ENCODE assay signal across 8 cellular contexts in genomic region chr19:40424637-40425449, GRCh38. TPM values are rescaled to one million over a fixed set of nuclear protein-coding genes. Genes with fewer than 3 reads are reported as not detected.
DNase-seq lines count a peak whose midpoint lies in the region; ATAC-seq lines count a peak whose summit lies in the region.

No MANE protein-coding gene starts in this region.

- H3K27ac Mint-ChIP-seq in activated naive CD8-positive, alpha-beta T cell = peak overlapping the region; percentile 98

- no peaks in the 10 kb centered on the region for H3K9me3 ChIP-seq in BLaER1
- H3K9me3 ChIP-seq in iPS DF 6.9 (ENCODE audit: control insufficient read depth, insufficient read depth, low read length) = no peaks in the 10 kb centered on the region
- H3K9me3 ChIP-seq in skeletal muscle satellite cell (replicated peaks; ENCODE audit: low read length) = no peaks in the 10 kb centered on the region

- H3K27me3 ChIP-seq in BLaER1 = no peaks in the 10 kb centered on the region
- no peaks in the 10 kb centered on the region for H3K27me3 ChIP-seq in iPS DF 6.9 (ENCODE audit: control insufficient read depth, insufficient read depth, low read length)
- no peaks in the 10 kb centered on the region for H3K27me3 ChIP-seq in skeletal muscle satellite cell (ENCODE audit: control insufficient read depth, insufficient read depth, low read length)

- no peaks in the 10 kb centered on the region for H4K20me1 ChIP-seq in BLaER1

- H3K9ac ChIP-seq in BLaER1 (peak overlapping the region; percentile 91), skeletal muscle satellite cell (ENCODE audit: low read depth, low read length) (peak overlapping the region; percentile 98)

- WGBS in iPS DF 6.9 (ENCODE audit: insufficient coverage, insufficient read length) = no CpG with 5 or more reads among the region's 28 CpGs

- peak overlapping the region; percentile 92 for H3K4me3 ChIP-seq in BLaER1
- H3K4me3 ChIP-seq in iPS DF 6.9 (ENCODE audit: low read length) = peak overlapping the region; percentile 75; the same call in 1 of the 2 replicates
- peak overlapping the region; percentile 91 for H3K4me3 ChIP-seq in skeletal muscle satellite cell (ENCODE audit: low read length)

- peak overlapping the region; percentile 99 for H3K4me3 Mint-ChIP-seq in activated naive CD8-positive, alpha-beta T cell

- DNase-seq in iPS DF 6.9 (ENCODE audit: low read depth, low spot score) = no peak
- DNase-seq in activated CD8-positive, alpha-beta memory T cell treated with anti-CD3 and anti-CD28 coated beads, Interleukin-2, amount 50 U/mL, for 4 hours = no peak
- DNase-seq in mucosa of gallbladder (ENCODE audit: low spot score) = no peak

- ATAC-seq in HG03066 (IDR thresholded peaks at IDR 0.05; ENCODE audit: low read depth, unreplicated experiment) = peak; percentile 10
- ATAC-seq in HG02938 (IDR thresholded peaks at IDR 0.05; ENCODE audit: unreplicated experiment) = no peak

- peaks cover 45% of the 10 kb centered on the region for H3K4me1 ChIP-seq in BLaER1
- no peaks in the 10 kb centered on the region for H3K4me1 ChIP-seq in iPS DF 6.9 (ENCODE audit: control insufficient read depth, insufficient read depth, low read length)
- peaks cover 27% of the 10 kb centered on the region for H3K4me1 ChIP-seq in skeletal muscle satellite cell (ENCODE audit: control insufficient read depth, insufficient read depth, low read length)

- H3K9me3 Mint-ChIP-seq in activated naive CD8-positive, alpha-beta T cell (ENCODE audit: low read depth) = no peaks in the 10 kb centered on the region

- H3K4me2 ChIP-seq in BLaER1 (peak overlapping the region; percentile 91), skeletal muscle satellite cell (ENCODE audit: low read length) (peak overlapping the region; percentile 87)

- H3K36me3 Mint-ChIP-seq in activated naive CD8-positive, alpha-beta T cell = peaks cover 5% of the 10 kb centered on the region

- H3K4me1 Mint-ChIP-seq in activated naive CD8-positive, alpha-beta T cell (ENCODE audit: low read depth) = peaks cover 26% of the 10 kb centered on the region

- H3K27me3 Mint-ChIP-seq in activated naive CD8-positive, alpha-beta T cell = no peaks in the 10 kb centered on the region

- peak overlapping the region; percentile 93 for H3K27ac ChIP-seq in BLaER1
- no peak overlapping the region for H3K27ac ChIP-seq in iPS DF 6.9 (ENCODE audit: low read length)

- H3K36me3 ChIP-seq in BLaER1 (peaks cover 13% of the 10 kb centered on the region), iPS DF 6.9 (ENCODE audit: control insufficient read depth, insufficient read depth, low read length) (no peaks in the 10 kb centered on the region), skeletal muscle satellite cell (ENCODE audit: insufficient read depth, low read length) (peaks cover 15% of the 10 kb centered on the region)

RNA-seq across cellular contexts. Expression of gene SERTAD1, which starts 0.9 kb away (rescaled TPM):
- 23.3 and 25.1 TPM in 2 replicates for total RNA-seq in skeletal muscle satellite cell (2012; rRNA removed)
- 13.2 TPM for total RNA-seq in mucosa of gallbladder

RNA-seq across cellular contexts. Expression of gene PRX, which starts 11.7 kb away (rescaled TPM):
- total RNA-seq in skeletal muscle satellite cell (2012; rRNA removed) = 0.87 and 1.0 TPM in 2 replicates
- 7.0 TPM for total RNA-seq in mucosa of gallbladder

RNA-seq across cellular contexts. Expression of gene SERTAD3, which starts 19.3 kb away (rescaled TPM):
- total RNA-seq in skeletal muscle satellite cell (2012; rRNA removed) = 19.0 and 23.8 TPM in 2 replicates
- total RNA-seq in mucosa of gallbladder = 38.8 TPM

RNA-seq across cellular contexts. Expression of gene HIPK4, which starts 34.9 kb away (rescaled TPM):
- under 0.01 TPM in 1 of 2 replicates, not detected in the other for total RNA-seq in skeletal muscle satellite cell (2012; rRNA removed)
- not detected for total RNA-seq in mucosa of gallbladder

RNA-seq across cellular contexts. Expression of gene BLVRB, which starts 40.7 kb away (rescaled TPM):
- total RNA-seq in skeletal muscle satellite cell (2012; rRNA removed) = 89.5 and 90.4 TPM in 2 replicates
- 65.9 TPM for total RNA-seq in mucosa of gallbladder
